Comparison of ENCODE assay signal across 8 cellular contexts in genomic region chr3:126475411-126476114, GRCh38. TPM values are rescaled to one million over a fixed set of nuclear protein-coding genes. Genes with fewer than 3 reads are reported as not detected.
DNase-seq lines count a peak whose midpoint lies in the region; ATAC-seq and TF ChIP-seq lines count a peak whose summit lies in the region.

Gene ZXDC (minus strand): TSS chr3:126475891. CDS start chr3:126475865, 26 bp downstream.

- peak within 1 kb of the TSS; percentile 98 for H3K14ac ChIP-seq in IMR-90 (replicated peaks; ENCODE audit: low read depth, low read length)

- H3K27ac ChIP-seq in IMR-90 (ENCODE audit: insufficient read depth, low read length) = peak within 1 kb of the TSS; percentile 46

- peak within 1 kb of the TSS; percentile 26; the same call in 1 of the 2 replicates for H3K56ac ChIP-seq in IMR-90 (ENCODE audit: extremely low read depth, insufficient read depth, low read length)

- TF ChIP-seq POLR2A in IMR-90 (IDR thresholded peaks at IDR 0.05; ENCODE audit: low read depth, low read length) = peak; percentile 76

- whole genome bisulfite sequencing in IMR-90 (ENCODE audit: extremely low coverage in 2 of 2, insufficient read length in 1 of 2), 2 experiments = 0% methylated on average over 26 of the region's 113 CpGs; no CpG with 5 or more reads in 1 of the 2 experiments

- ATAC-seq in GM21528 (IDR thresholded peaks at IDR 0.05; ENCODE audit: low FRiP score, unreplicated experiment) (peak; percentile 76), IMR-90 (ENCODE audit: low read depth) (peak; percentile 90)

- no peaks in the 10 kb centered on the region for H3K9me3 ChIP-seq in IMR-90 (ENCODE audit: control insufficient read depth, insufficient read depth, low read length)

- peak; percentile 39 for TF ChIP-seq RAD21 in IMR-90 (IDR thresholded peaks at IDR 0.05; ENCODE audit: low read length)

- peaks cover 31 to 45% of the 10 kb centered on the region in 2 experiments for H3K79me1 ChIP-seq in IMR-90 (ENCODE audit: low read depth in 1 of 2, low read length in 2 of 2)

- peak within 1 kb of the TSS; percentile 72 for H3K18ac ChIP-seq in IMR-90 (ENCODE audit: low read depth, low read length)

- H2AK9ac ChIP-seq in IMR-90 (replicated peaks; ENCODE audit: low read depth, low read length, poor library complexity) = peak within 1 kb of the TSS; percentile 77

- peak within 1 kb of the TSS; percentile 77 for H3K4me3 ChIP-seq in IMR-90 (ENCODE audit: insufficient read depth, low read depth, low read length)
- H3K4me3 ChIP-seq in epithelial cell of esophagus (ENCODE audit: low read length) = peak within 1 kb of the TSS; percentile 75

- 0 out of 2 replicates have a peak within 1 kb of the TSS, but pooled peaks have one; percentile 23 for H2BK20ac ChIP-seq in IMR-90 (ENCODE audit: low read depth, low read length)

- peak within 1 kb of the TSS; percentile 32 for H2BK5ac ChIP-seq in IMR-90 (ENCODE audit: low read depth, low read length, poor library complexity, severe bottlenecking)

- H4K8ac ChIP-seq in IMR-90 (ENCODE audit: low read depth in 2 of 2, low read length in 2 of 2) = peak within 1 kb of the TSS; percentile 95 to 99

- peak within 1 kb of the TSS; percentile 100 for H2AFZ ChIP-seq in IMR-90 (replicated peaks; ENCODE audit: low read length, poor library complexity)

- peaks cover 16% of the 10 kb centered on the region for H3K4me1 ChIP-seq in IMR-90 (ENCODE audit: control insufficient read depth, insufficient read depth, low read length)

- POLR2A ChIA-PET in IMR-90 (lab: Charles Lee; ENCODE audit: unreplicated experiment) = no interaction called here

- H2BK15ac ChIP-seq in IMR-90 (ENCODE audit: low read depth, low read length) = no peak within 1 kb of the TSS

- intact Hi-C loops in IMR-90 (cut with micrococcal nuclease) = loop anchor here (5.0 to 10.0 kb wide), 2 partner anchors 218 to 341 kb away; no protein-coding TSS in a partner anchor

- dilution Hi-C loops in IMR-90 (cut with HindIII; ENCODE audit: low sequenced_read_pairs, unreplicated experiment) = no loop called here

- TF ChIP-seq CTCF in IMR-90 (conservative IDR thresholded peaks at IDR 0.05; ENCODE audit: low read depth, low read length) (peak; percentile 51), epithelial cell of esophagus (IDR thresholded peaks at IDR 0.05; ENCODE audit: insufficient read depth, low read depth, low read length, missing control alignments) (peak; percentile 47)

- TSS peak; percentile 76 for BruUV-seq in IMR-90 (replicated peaks; lab: Mats Ljungman, UMichigan)

- H3K9me1 ChIP-seq in IMR-90 (ENCODE audit: insufficient read depth, low read length) = peaks cover 26% of the 10 kb centered on the region

- DNase-seq in DMS153 (lab: John Stamatoyannopoulos, UW) (peak; percentile 81), IMR-90 (peak; percentile 91), OCI-M1 (lab: John Stamatoyannopoulos, UW) (peak; percentile 94), activated T-cell treated with anti-CD3 and anti-CD28 coated beads for 4 hours (peak; percentile 82), epithelial cell of esophagus (ENCODE audit: low read depth) (peak; percentile 95), mucosa of gallbladder (ENCODE audit: low spot score) (peak; percentile 96)
- peak; percentile 90 for DNase-seq in stimulated activated CD8-positive, alpha-beta memory T cell treated with anti-CD3 and anti-CD28 coated beads, Interleukin-4, amount 100 ng/mL, for 24 hours (ENCODE audit: low read depth)

- peak within 1 kb of the TSS; percentile 84 for H3K23ac ChIP-seq in IMR-90 (ENCODE audit: low read depth, low read length)

- peak within 1 kb of the TSS; percentile 27; the same call in 1 of the 2 replicates for H2AK5ac ChIP-seq in IMR-90 (ENCODE audit: low read depth, low read length)

- CTCF ChIA-PET in IMR-90 (lab: Yijun Ruan, JAX) = interaction anchor here (0.6 kb wide), 1 partner anchor 20 kb away, joined by 3 read pairs; no protein-coding TSS in a partner anchor

- peaks cover 35% of the 10 kb centered on the region for H4K20me1 ChIP-seq in IMR-90 (ENCODE audit: insufficient read depth, low read length)

- H4K5ac ChIP-seq in IMR-90 (ENCODE audit: low read depth, low read length) = peak within 1 kb of the TSS; percentile 70

- H3K9ac ChIP-seq in IMR-90 (ENCODE audit: low read depth, low read length) = peak within 1 kb of the TSS; percentile 66

- H3K4me2 ChIP-seq in IMR-90 (ENCODE audit: low read depth, low read length) = peak within 1 kb of the TSS; percentile 99

- in situ Hi-C loops in IMR-90 (cut with MboI; ENCODE audit: low sequenced_read_pairs) = no loop called here

- no peaks in the 10 kb centered on the region; the same call in 1 of the 2 replicates for H3K27me3 ChIP-seq in IMR-90 (ENCODE audit: control insufficient read depth, insufficient read depth, low read length)

- peak within 1 kb of the TSS; percentile 67; the same call in 1 of the 2 replicates for H2BK120ac ChIP-seq in IMR-90 (ENCODE audit: low read depth, low read length)

- H3K36me3 ChIP-seq in IMR-90 (ENCODE audit: control insufficient read depth, insufficient read depth, low read length) = peaks cover 9% of the 10 kb centered on the region

- peak within 1 kb of the TSS; percentile 92 for H3K4ac ChIP-seq in IMR-90 (ENCODE audit: low read depth, low read length)

- H4K91ac ChIP-seq in IMR-90 (ENCODE audit: insufficient read depth, low read depth, low read length) = peak within 1 kb of the TSS; percentile 85

TF ChIP-seq in IMR-90, 13 proteins besides CTCF, POLR2A, EP300 and RAD21:
- TF ChIP-seq MAZ (IDR thresholded peaks at IDR 0.05; ENCODE audit: borderline replicate concordance, low read depth, low read length) (no peak), BHLHE40 (IDR thresholded peaks at IDR 0.05; ENCODE audit: low read depth, low read length) (peak; percentile 41; the same call in 1 of the 2 replicates), SMC3 (IDR thresholded peaks at IDR 0.05; ENCODE audit: low read depth, low read length) (no peak), CHD1 (IDR thresholded peaks at IDR 0.05; ENCODE audit: low read depth, low read length) (no peak), MAFK (IDR thresholded peaks at IDR 0.05; ENCODE audit: low read depth, low read length) (no peak), RCOR1 (IDR thresholded peaks at IDR 0.05; ENCODE audit: insufficient replicate concordance, low read length) (no peak), CEBPB (IDR thresholded peaks at IDR 0.05; ENCODE audit: low read depth, low read length) (no peak)

RNA-seq across cellular contexts. Expression of gene ZXDC, which starts in this region (rescaled TPM):
- total RNA-seq in IMR-90 (2012; rRNA removed) = 13.1 and 14.3 TPM in 2 replicates
- 11.5 and 12.2 TPM in 2 replicates for polyA plus RNA-seq in IMR-90 (2012; rRNA removed)
- 7.3 and 7.8 TPM in 2 replicates for polyA plus RNA-seq in IMR-90 (2012; cell fraction: cytosol; rRNA removed)
- polyA plus RNA-seq in IMR-90 (2012; cell fraction: nucleus; rRNA removed; ENCODE audit: low replicate concordance) = 24.3 and 25.6 TPM in 2 replicates
- total RNA-seq in mucosa of gallbladder = 34.6 TPM

Comparison
In these comparisons a context has a peak if more than half of its experiments do, and no peak if none do; other contexts are left out.
1. Peak in every context shown above with its lines: DNase-seq, ATAC-seq, H3K4me3 ChIP-seq and H3K27ac ChIP-seq.